In the genomic region with DNA sequence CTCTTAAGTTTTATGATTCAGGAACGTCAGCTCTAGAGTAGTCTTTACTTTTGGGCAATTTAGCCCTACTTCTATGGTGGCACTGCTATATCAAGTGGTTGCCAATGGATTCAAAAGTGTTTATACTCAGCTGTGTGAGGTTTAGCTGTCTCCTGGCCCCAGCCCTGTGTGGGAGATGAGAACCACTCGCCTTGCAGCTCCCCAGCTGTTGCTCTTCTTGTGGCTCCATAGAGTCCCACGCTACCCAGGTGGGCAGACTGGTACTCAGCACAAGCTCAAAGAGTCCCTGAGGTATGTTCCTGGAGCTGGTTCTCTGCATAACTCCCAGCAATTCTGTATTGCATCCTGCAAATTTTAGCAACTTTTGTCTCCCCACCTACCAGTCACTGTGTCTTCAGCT, we compare ENCODE assay signal across 21 cellular contexts. TPM values are rescaled to one million over a fixed set of nuclear protein-coding genes. Genes with fewer than 3 reads are reported as not detected.
"Had no signal": no experiment of that assay in that cellular context is flagged by ENCODE, and none has a peak within 500 bp of the region (broad histone marks: within the 10 kb centered on the region; RNA-seq: fewer than 3 reads in every experiment).

No MANE protein-coding gene starts in this region.

- DNase-seq: KBM-7, MV-4-11, NCI-H1048, NCI-H1436, NCI-H187, NCI-H2029, NCI-H2107, NCI-H226, NCI-H446, NCI-H510A, NCI-H524 treated with DMSO at 0.1 percent for 48 hours, NCI-H69, Right ventricle myocardium superior, RPMI8226, SIG-M5, T-helper 2 cell had no signal

RNA-seq across cellular contexts. Expression of a gene that starts 59.6 kb away (rescaled TPM):
- total RNA-seq: HT-29; LHCN-M2; MCF 10A; Right ventricle myocardium superior; SJSA1; T-helper 1 cell treated with Interleukin-12 subunit alpha and Interleukin-12 subunit beta and Interleukin-4 antibody, amounts not matched to agents 30 ng/mL and 1 ng/mL, for 36 hours had no signal
